2 cellular contexts compared by ENCODE assay signal in the genomic region with DNA sequence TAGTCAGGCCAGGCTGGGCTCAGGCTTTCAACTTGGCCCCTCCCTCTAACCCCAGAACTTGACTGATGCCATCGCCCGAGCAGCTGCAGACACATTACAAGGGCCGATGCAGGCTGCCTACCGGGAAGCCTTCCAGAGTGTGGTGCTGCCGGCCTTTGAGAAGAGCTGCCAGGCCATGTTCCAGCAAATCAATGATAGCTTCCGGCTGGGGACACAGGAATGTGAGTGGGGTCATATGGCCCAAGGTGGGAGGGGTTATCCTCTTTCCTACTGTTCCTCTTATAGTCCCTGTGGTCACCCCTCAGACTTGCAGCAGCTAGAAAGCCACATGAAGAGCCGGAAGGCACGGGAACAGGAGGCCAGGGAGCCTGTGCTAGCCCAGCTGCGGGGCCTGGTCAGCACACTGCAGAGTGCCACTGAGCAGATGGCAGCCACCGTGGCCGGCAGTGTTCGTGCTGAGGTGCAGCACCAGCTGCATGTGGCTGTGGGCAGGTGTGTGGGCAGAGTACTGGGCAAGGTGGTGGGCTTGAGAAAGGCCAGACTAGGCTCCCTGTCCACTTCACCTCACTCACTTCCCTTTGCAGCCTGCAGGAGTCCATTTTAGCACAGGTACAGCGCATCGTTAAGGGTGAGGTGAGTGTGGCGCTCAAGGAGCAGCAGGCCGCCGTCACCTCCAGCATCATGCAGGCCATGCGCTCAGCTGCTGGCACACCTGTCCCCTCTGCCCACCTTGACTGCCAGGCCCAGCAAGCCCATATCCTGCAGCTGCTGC.
TF ChIP-seq lines count a peak whose summit lies in the region.

No MANE protein-coding gene starts in this region.

TF ChIP-seq in HepG2, 621 proteins besides CTCF, POLR2A, EP300 and RAD21 (continues in another document):
- TF ChIP-seq MEIS2 (CRISPR knock-in tag; IDR thresholded peaks at IDR 0.05) (no peak), CAMTA2 (CRISPR knock-in tag; IDR thresholded peaks at IDR 0.05; ENCODE audit: borderline replicate concordance) (no peak), ZNF605 (CRISPR knock-in tag; IDR thresholded peaks at IDR 0.05) (0 out of 2 replicates have a peak, but pooled peaks have one; percentile 17), HMG20A (CRISPR knock-in tag; IDR thresholded peaks at IDR 0.05; ENCODE audit: borderline replicate concordance) (no peak), ZNF607 (CRISPR knock-in tag; IDR thresholded peaks at IDR 0.05; ENCODE audit: borderline replicate concordance) (no peak), TMF1 (CRISPR knock-in tag; IDR thresholded peaks at IDR 0.05; ENCODE audit: low read depth) (no peak), BRCA1 (CRISPR knock-in tag; IDR thresholded peaks at IDR 0.05) (no peak), ZNF432 (CRISPR knock-in tag; IDR thresholded peaks at IDR 0.05; ENCODE audit: borderline replicate concordance) (no peak), HNRNPL (IDR thresholded peaks at IDR 0.05; ENCODE audit: low read depth, low read length) (no peak), ZBTB42 (CRISPR knock-in tag; IDR thresholded peaks at IDR 0.05) (no peak), MYC (CRISPR knock-in tag; IDR thresholded peaks at IDR 0.05; ENCODE audit: borderline replicate concordance) (peak; percentile 17; the same call in 1 of the 2 replicates), ETV6 (CRISPR knock-in tag; conservative IDR thresholded peaks at IDR 0.05) (no peak), THYN1 (CRISPR knock-in tag; IDR thresholded peaks at IDR 0.05; ENCODE audit: borderline replicate concordance, low read depth) (no peak), ZFP1 (CRISPR knock-in tag; IDR thresholded peaks at IDR 0.05) (no peak), ZNF3 (CRISPR knock-in tag; IDR thresholded peaks at IDR 0.05) (no peak), ZBTB38 (CRISPR knock-in tag; IDR thresholded peaks at IDR 0.05) (peak; percentile 59; the same call in 1 of the 2 replicates), ZNF75D (CRISPR knock-in tag; IDR thresholded peaks at IDR 0.05; ENCODE audit: borderline replicate concordance) (no peak), ZNF761 (CRISPR knock-in tag; conservative IDR thresholded peaks at IDR 0.05) (no peak), SATB2 (CRISPR knock-in tag; IDR thresholded peaks at IDR 0.05) (no peak)
- TF ChIP-seq, protein P1, sequence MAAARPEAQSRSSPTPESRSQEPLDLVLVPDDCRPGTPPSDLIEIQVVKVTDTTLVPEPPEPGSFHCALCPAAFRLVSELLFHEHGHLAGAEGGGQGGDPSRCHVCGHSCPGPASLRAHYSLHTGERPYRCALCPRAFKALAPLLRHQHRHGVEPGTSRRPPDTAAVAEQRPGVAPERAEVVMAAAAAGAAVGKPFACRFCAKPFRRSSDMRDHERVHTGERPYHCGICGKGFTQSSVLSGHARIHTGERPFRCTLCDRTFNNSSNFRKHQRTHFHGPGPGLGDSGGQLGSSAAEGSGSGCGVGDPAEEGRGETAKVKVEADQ (CRISPR knock-in tag; IDR thresholded peaks at IDR 0.05; ENCODE audit: borderline replicate concordance): no peak
- TF ChIP-seq, protein P2, sequence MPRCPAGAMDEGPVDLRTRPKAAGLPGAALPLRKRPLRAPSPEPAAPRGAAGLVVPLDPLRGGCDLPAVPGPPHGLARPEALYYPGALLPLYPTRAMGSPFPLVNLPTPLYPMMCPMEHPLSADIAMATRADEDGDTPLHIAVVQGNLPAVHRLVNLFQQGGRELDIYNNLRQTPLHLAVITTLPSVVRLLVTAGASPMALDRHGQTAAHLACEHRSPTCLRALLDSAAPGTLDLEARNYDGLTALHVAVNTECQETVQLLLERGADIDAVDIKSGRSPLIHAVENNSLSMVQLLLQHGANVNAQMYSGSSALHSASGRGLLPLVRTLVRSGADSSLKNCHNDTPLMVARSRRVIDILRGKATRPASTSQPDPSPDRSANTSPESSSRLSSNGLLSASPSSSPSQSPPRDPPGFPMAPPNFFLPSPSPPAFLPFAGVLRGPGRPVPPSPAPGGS (CRISPR knock-in tag; IDR thresholded peaks at IDR 0.05): no peak
- TF ChIP-seq, protein P3, sequence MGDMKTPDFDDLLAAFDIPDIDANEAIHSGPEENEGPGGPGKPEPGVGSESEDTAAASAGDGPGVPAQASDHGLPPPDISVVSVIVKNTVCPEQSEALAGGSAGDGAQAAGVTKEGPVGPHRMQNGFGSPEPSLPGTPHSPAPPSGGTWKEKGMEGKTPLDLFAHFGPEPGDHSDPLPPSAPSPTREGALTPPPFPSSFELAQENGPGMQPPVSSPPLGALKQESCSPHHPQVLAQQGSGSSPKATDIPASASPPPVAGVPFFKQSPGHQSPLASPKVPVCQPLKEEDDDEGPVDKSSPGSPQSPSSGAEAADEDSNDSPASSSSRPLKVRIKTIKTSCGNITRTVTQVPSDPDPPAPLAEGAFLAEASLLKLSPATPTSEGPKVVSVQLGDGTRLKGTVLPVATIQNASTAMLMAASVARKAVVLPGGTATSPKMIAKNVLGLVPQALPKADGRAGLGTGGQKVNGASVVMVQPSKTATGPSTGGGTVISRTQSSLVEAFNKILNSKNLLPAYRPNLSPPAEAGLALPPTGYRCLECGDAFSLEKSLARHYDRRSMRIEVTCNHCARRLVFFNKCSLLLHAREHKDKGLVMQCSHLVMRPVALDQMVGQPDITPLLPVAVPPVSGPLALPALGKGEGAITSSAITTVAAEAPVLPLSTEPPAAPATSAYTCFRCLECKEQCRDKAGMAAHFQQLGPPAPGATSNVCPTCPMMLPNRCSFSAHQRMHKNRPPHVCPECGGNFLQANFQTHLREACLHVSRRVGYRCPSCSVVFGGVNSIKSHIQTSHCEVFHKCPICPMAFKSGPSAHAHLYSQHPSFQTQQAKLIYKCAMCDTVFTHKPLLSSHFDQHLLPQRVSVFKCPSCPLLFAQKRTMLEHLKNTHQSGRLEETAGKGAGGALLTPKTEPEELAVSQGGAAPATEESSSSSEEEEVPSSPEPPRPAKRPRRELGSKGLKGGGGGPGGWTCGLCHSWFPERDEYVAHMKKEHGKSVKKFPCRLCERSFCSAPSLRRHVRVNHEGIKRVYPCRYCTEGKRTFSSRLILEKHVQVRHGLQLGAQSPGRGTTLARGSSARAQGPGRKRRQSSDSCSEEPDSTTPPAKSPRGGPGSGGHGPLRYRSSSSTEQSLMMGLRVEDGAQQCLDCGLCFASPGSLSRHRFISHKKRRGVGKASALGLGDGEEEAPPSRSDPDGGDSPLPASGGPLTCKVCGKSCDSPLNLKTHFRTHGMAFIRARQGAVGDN (CRISPR knock-in tag; IDR thresholded peaks at IDR 0.05): peak; percentile 66

TF ChIP-seq in GM12891, 5 proteins besides CTCF, POLR2A, EP300 and RAD21:
- no peak for TF ChIP-seq PAX5 (IDR thresholded peaks at IDR 0.05; ENCODE audit: insufficient read depth, low read length, severe bottlenecking)
- no peak for TF ChIP-seq POU2F2 (IDR thresholded peaks at IDR 0.05; ENCODE audit: low read depth, low read length)
- TF ChIP-seq SPI1 (IDR thresholded peaks at IDR 0.05; ENCODE audit: low read depth, low read length): no peak
- no peak for TF ChIP-seq TAF1 (IDR thresholded peaks at IDR 0.05; ENCODE audit: low read depth, low read length)
- TF ChIP-seq POLR2AphosphoS5 (IDR thresholded peaks at IDR 0.05; ENCODE audit: low read depth, low read length): no peak
